ENCODE assay signal across 21 cellular contexts in genomic region chr3:38375072-38375471, GRCh38.
"Had no signal": no experiment of that assay in that cellular context is flagged by ENCODE, and none has a peak within 500 bp of the region (broad histone marks: within the 10 kb centered on the region; RNA-seq: fewer than 3 reads in every experiment).

No MANE protein-coding gene starts in this region.

- DNase-seq: esophagus squamous epithelium; foreskin fibroblast; left colon; left ventricle myocardium superior; mesenchymal stem cell; naive B cell; nephron progenitor cell; psoas muscle; retina; stimulated activated CD4-positive, alpha-beta T cell treated with anti-CD3 and anti-CD28 coated beads, Interleukin-15, amount 100 ng/mL, for 24 hours; stimulated activated CD4-positive, alpha-beta T cell treated with anti-CD3 and anti-CD28 coated beads, Interleukin-1b, Interleukin-23, amount 100 ng/mL, for 48 hours; stimulated activated CD4-positive, alpha-beta T cell treated with anti-CD3 and anti-CD28 coated beads, Interleukin-4, amount 100 ng/mL, for 24 hours; tibial artery; upper lobe of left lung had no signal

- H3K4me1 Mint-ChIP-seq: naive B cell; nephron progenitor cell; stimulated activated memory B cell treated with anti-CD40 and anti-IgM and Interleukin-4, amounts not matched to agents 10 μg/mL and 1 μg/mL and 100 μg/mL, for 72 hours had no signal

- H3K4me1 ChIP-seq: gastroesophageal sphincter, psoas muscle, right lobe of liver, tibial artery, upper lobe of left lung had no signal

- H3K9me3 Mint-ChIP-seq: dendritic cell treated with granulocyte-macrophage colony-stimulating factor and Interleukin-4, amounts not matched to agents 40 ng/mL and 50 ng/mL, for 4 days; naive B cell; nephron progenitor cell; stimulated activated memory B cell treated with anti-CD40 and anti-IgM and Interleukin-4, amounts not matched to agents 10 μg/mL and 1 μg/mL and 100 μg/mL, for 72 hours; stimulated activated naive CD8-positive, alpha-beta T cell treated with anti-CD3 and anti-CD28 coated beads, Interleukin-15, Interleukin-2, amounts not matched to agents 100 ng/mL and 50 ng/mL, for 24 hours had no signal

- H3K36me3 Mint-ChIP-seq: naive B cell had no signal

- H3K27me3 ChIP-seq: esophagus squamous epithelium, gastroesophageal sphincter, neutrophil, right lobe of liver, tibial artery, upper lobe of left lung had no signal

- ATAC-seq: gastroesophageal sphincter; left colon; left ventricle myocardium superior; psoas muscle; stimulated activated memory B cell treated with anti-CD40 and anti-IgM and Interleukin-4, amounts not matched to agents 10 μg/mL and 1 μg/mL and 100 μg/mL, for 72 hours had no signal

- H3K9me3 ChIP-seq: esophagus squamous epithelium, gastroesophageal sphincter, neutrophil, psoas muscle, right lobe of liver, tibial artery, upper lobe of left lung had no signal

- H3K27ac Mint-ChIP-seq: dendritic cell treated with granulocyte-macrophage colony-stimulating factor and Interleukin-4, amounts not matched to agents 40 ng/mL and 50 ng/mL, for 4 days; stimulated activated memory B cell treated with anti-CD40 and anti-IgM and Interleukin-4, amounts not matched to agents 10 μg/mL and 1 μg/mL and 100 μg/mL, for 72 hours; stimulated activated naive CD8-positive, alpha-beta T cell treated with anti-CD3 and anti-CD28 coated beads, Interleukin-15, Interleukin-2, amounts not matched to agents 100 ng/mL and 50 ng/mL, for 24 hours had no signal

- H3K4me3 Mint-ChIP-seq: dendritic cell treated with granulocyte-macrophage colony-stimulating factor and Interleukin-4, amounts not matched to agents 40 ng/mL and 50 ng/mL, for 4 days; nephron progenitor cell; stimulated activated memory B cell treated with anti-CD40 and anti-IgM and Interleukin-4, amounts not matched to agents 10 μg/mL and 1 μg/mL and 100 μg/mL, for 72 hours; stimulated activated naive CD8-positive, alpha-beta T cell treated with anti-CD3 and anti-CD28 coated beads, Interleukin-15, Interleukin-2, amounts not matched to agents 100 ng/mL and 50 ng/mL, for 24 hours had no signal

- H3K27me3 Mint-ChIP-seq: dendritic cell treated with granulocyte-macrophage colony-stimulating factor and Interleukin-4, amounts not matched to agents 40 ng/mL and 50 ng/mL, for 4 days; naive B cell; stimulated activated memory B cell treated with anti-CD40 and anti-IgM and Interleukin-4, amounts not matched to agents 10 μg/mL and 1 μg/mL and 100 μg/mL, for 72 hours; stimulated activated naive CD8-positive, alpha-beta T cell treated with anti-CD3 and anti-CD28 coated beads, Interleukin-15, Interleukin-2, amounts not matched to agents 100 ng/mL and 50 ng/mL, for 24 hours had no signal

- H3K27ac ChIP-seq: gastroesophageal sphincter, neutrophil, psoas muscle, right lobe of liver, tibial artery, upper lobe of left lung had no signal

- H3K4me3 ChIP-seq: esophagus squamous epithelium, gastroesophageal sphincter, lung, psoas muscle, right lobe of liver, tibial artery, upper lobe of left lung had no signal
